ENCODE assay signal across 8 cellular contexts in genomic region chr12:116861331-116861730, GRCh38. TPM values are rescaled to one million over a fixed set of nuclear protein-coding genes. Genes with fewer than 3 reads are reported as not detected.
A peak's percentile ranks its signal among the peaks of the same experiment; 100 is the strongest.
DNase-seq lines count a peak whose midpoint lies in the region; ATAC-seq and TF ChIP-seq lines count a peak whose summit lies in the region.

No MANE protein-coding gene starts in this region.

- H3K27me3 Mint-ChIP-seq in Caco-2 (ENCODE audit: insufficient read depth, unreplicated experiment): peaks cover 16% of the 10 kb centered on the region

- BruUV-seq in Caco-2 (replicated peaks; lab: Mats Ljungman, UMichigan): no TSS peak

- H3K4me3 ChIP-seq in Caco-2 (ENCODE audit: low read depth, low read length): no peak overlapping the region

- H3K4me3 Mint-ChIP-seq in Caco-2 (ENCODE audit: unreplicated experiment): no peak overlapping the region

- no peaks in the 10 kb centered on the region for H3K36me3 Mint-ChIP-seq in Caco-2 (ENCODE audit: insufficient read depth, unreplicated experiment)

- H3K4me1 Mint-ChIP-seq in Caco-2 (ENCODE audit: low read depth, unreplicated experiment): peaks cover 7% of the 10 kb centered on the region

- DNase-seq in GDM1 (lab: John Stamatoyannopoulos, UW) (peak; percentile 8), GM20000 (ENCODE audit: low spot score) (peak; percentile 79), glomerular visceral epithelial cell (ENCODE audit: extremely low spot score) (peak; percentile 49), superior temporal gyrus (ENCODE audit: extremely low spot score) (peak; percentile 74), Caco-2 (no peak), NCI-H226 (no peak)
- peak; percentile 13 for DNase-seq in activated CD4-positive, alpha-beta T cell treated with anti-CD3 and anti-CD28 coated beads, Interleukin-2, amount 50 U/mL, for 1 hour

- H3K9me3 ChIP-seq in Caco-2: no peaks in the 10 kb centered on the region

- no peaks in the 10 kb centered on the region for H3K27me3 ChIP-seq in Caco-2 (replicated peaks; ENCODE audit: control insufficient read depth, insufficient read depth, low read length)

- no peak overlapping the region for H3K27ac Mint-ChIP-seq in Caco-2 (ENCODE audit: unreplicated experiment)

- POLR2A ChIA-PET in Caco-2 (lab: Charles Lee): no interaction called here

- CTCF ChIA-PET in Caco-2 (lab: Charles Lee): no interaction called here

- no peaks in the 10 kb centered on the region for H3K36me3 ChIP-seq in Caco-2 (ENCODE audit: control insufficient read depth, insufficient read depth, low read length)

- peak; percentile 77 for ATAC-seq in HG03521 (IDR thresholded peaks at IDR 0.05; ENCODE audit: unreplicated experiment)

- H3K4me1 ChIP-seq in Caco-2: no peaks in the 10 kb centered on the region

- TF ChIP-seq CTCF in GM20000 (IDR thresholded peaks at IDR 0.05; ENCODE audit: extremely low read depth, missing control alignments) (no peak), Caco-2 (IDR thresholded peaks at IDR 0.05; ENCODE audit: insufficient read depth in 1 of 2, low read depth in 1 of 2, low read length in 1 of 2, severe bottlenecking in 1 of 2, unreplicated experiment in 1 of 2) (no peak)

- intact Hi-C loops in Caco-2 (cut with micrococcal nuclease; ENCODE audit: unreplicated experiment): no loop called here

- H3K9me3 Mint-ChIP-seq in Caco-2 (ENCODE audit: unreplicated experiment): no peaks in the 10 kb centered on the region

RNA-seq across cellular contexts. Expression of gene HRK, which starts 19.9 kb away (rescaled TPM):
- 0.61 and 1.3 TPM in 2 replicates for total RNA-seq in Caco-2 (2022)

RNA-seq across cellular contexts. Expression of gene FBXW8, which starts 49.4 kb away (rescaled TPM):
- 12.2 and 12.3 TPM in 2 replicates for total RNA-seq in Caco-2 (2022)

Comparison
In these comparisons a context has a peak if more than half of its experiments do, and no peak if none do; other contexts are left out.
1. DNase-seq: peak in GDM1 (single experiment), GM20000 (single experiment), activated CD4-positive, alpha-beta T cell treated with anti-CD3 and anti-CD28 coated beads, Interleukin-2, amount 50 U/mL, for 1 hour (single experiment), glomerular visceral epithelial cell (single experiment) and superior temporal gyrus (single experiment); none in Caco-2 (0 of 2) and NCI-H226 (single experiment).